Comparison of ENCODE assay signal across 8 cellular contexts in genomic region chr14:66508547-66508845, GRCh38. TPM values are rescaled to one million over a fixed set of nuclear protein-coding genes. Genes with fewer than 3 reads are reported as not detected.
A peak's percentile ranks its signal among the peaks of the same experiment; 100 is the strongest.
DNase-seq lines count a peak whose midpoint lies in the region; ATAC-seq and TF ChIP-seq lines count a peak whose summit lies in the region.

No MANE protein-coding gene starts in this region.

- peak; percentile 8 for DNase-seq in stimulated activated CD8-positive, alpha-beta memory T cell treated with anti-CD3 and anti-CD28 coated beads, Interleukin-12 subunit alpha, Interleukin-12 subunit beta, amount 100 ng/mL, for 4 hours (ENCODE audit: low read depth)
- no peak for DNase-seq in stimulated activated CD8-positive, alpha-beta memory T cell treated with anti-CD3 and anti-CD28 coated beads, Interleukin-4, amount 100 ng/mL, for 48 hours
- DNase-seq in astrocyte of the cerebellum (ENCODE audit: low read depth), result no peak
- peak; percentile 86 for DNase-seq in mesenteric fat pad (ENCODE audit: low spot score)
- DNase-seq in NCI-H1930 (lab: John Stamatoyannopoulos, UW), result no peak
- DNase-seq in ecto neural progenitor cell (ENCODE audit: low spot score), result no peak
- no peak for DNase-seq in activated CD4-positive, alpha-beta T cell treated with anti-CD3 and anti-CD28 coated beads, Interleukin-2, amount 50 U/mL, for 48 hours

- in situ Hi-C loops in astrocyte of the cerebellum (cut with HindIII; ENCODE audit: low sequenced_read_pairs), result no loop called here

- ATAC-seq in GM18870 (IDR thresholded peaks at IDR 0.05; ENCODE audit: unreplicated experiment), result no peak

- no peak for TF ChIP-seq CTCF in astrocyte of the cerebellum (IDR thresholded peaks at IDR 0.05; ENCODE audit: low read depth, low read length, missing control alignments)

- peak overlapping the region; percentile 86 for H3K4me3 ChIP-seq in astrocyte of the cerebellum (ENCODE audit: low read depth, low read length)

RNA-seq across cellular contexts. Expression of gene GPHN, which starts 0.5 kb away (rescaled TPM):
- 21.9 TPM for total RNA-seq in mesenteric fat pad

RNA-seq across cellular contexts. Expression of gene CCDC196, which starts 22.3 kb away (rescaled TPM):
- not detected for total RNA-seq in mesenteric fat pad

Comparison
In these comparisons a context has a peak if more than half of its experiments do, and no peak if none do; other contexts are left out.
1. DNase-seq: peak in stimulated activated CD8-positive, alpha-beta memory T cell treated with anti-CD3 and anti-CD28 coated beads, Interleukin-12 subunit alpha, Interleukin-12 subunit beta, amount 100 ng/mL, for 4 hours (single experiment) and mesenteric fat pad (single experiment); none in stimulated activated CD8-positive, alpha-beta memory T cell treated with anti-CD3 and anti-CD28 coated beads, Interleukin-4, amount 100 ng/mL, for 48 hours (single experiment), astrocyte of the cerebellum (single experiment), NCI-H1930 (0 of 2), ecto neural progenitor cell (single experiment) and activated CD4-positive, alpha-beta T cell treated with anti-CD3 and anti-CD28 coated beads, Interleukin-2, amount 50 U/mL, for 48 hours (0 of 2).